ENCODE assay signal across 19 cellular contexts in genomic region chr5:151052834-151053233, GRCh38. TPM values are rescaled to one million over a fixed set of nuclear protein-coding genes. Genes with fewer than 3 reads are reported as not detected.
DNase-seq lines count a peak whose midpoint lies in the region; ATAC-seq and TF ChIP-seq lines count a peak whose summit lies in the region.
"Had no signal": no experiment of that assay in that cellular context is flagged by ENCODE, and none has a peak within 500 bp of the region (broad histone marks: within the 10 kb centered on the region; RNA-seq: fewer than 3 reads in every experiment).

No MANE protein-coding gene starts in this region.

- ATAC-seq in activated B cell treated with CpG ODN at 0.5 μM for 24 hours (ENCODE audit: low read depth), result no peak
- ATAC-seq: mucosa of descending colon had no signal

- peaks cover 16% of the 10 kb centered on the region for H3K4me1 Mint-ChIP-seq in T-helper 1 cell treated with Interleukin-12 subunit alpha and Interleukin-12 subunit beta and Interleukin-4 antibody, amounts not matched to agents 30 μg/mL and 1 μg/mL, for 36 hours (ENCODE audit: low read depth)
- peaks cover 60% of the 10 kb centered on the region for H3K4me1 Mint-ChIP-seq in CD14-positive monocyte
- H3K4me1 Mint-ChIP-seq in activated B cell treated with CpG ODN at 0.5 μM for 24 hours, result peaks cover 48% of the 10 kb centered on the region
- H3K4me1 Mint-ChIP-seq in nephron progenitor cell, result peaks cover 5% of the 10 kb centered on the region
- H3K4me1 Mint-ChIP-seq: activated naive CD4-positive, alpha-beta T cell treated with anti-CD3 and anti-CD28 coated beads, Interleukin-2, amount 50 U/mL, for 24 hours had no signal

- intact Hi-C loops in CD14-positive monocyte (cut with micrococcal nuclease) (loop anchor here (10.0 kb wide), 2 partner anchors 192 to 202 kb away; partner anchors contain the start of gene GM2A (in 1 of the 2)), activated B cell treated with CpG ODN at 0.5 μM for 24 hours (cut with micrococcal nuclease) (no loop called here)

- H3K27me3 Mint-ChIP-seq in T-helper 1 cell treated with Interleukin-12 subunit alpha and Interleukin-12 subunit beta and Interleukin-4 antibody, amounts not matched to agents 30 μg/mL and 1 μg/mL, for 36 hours (ENCODE audit: low read depth), result no peaks in the 10 kb centered on the region
- no peaks in the 10 kb centered on the region for H3K27me3 Mint-ChIP-seq in CD14-positive monocyte (ENCODE audit: low read depth in 3 of 3)
- no peaks in the 10 kb centered on the region for H3K27me3 Mint-ChIP-seq in activated B cell treated with CpG ODN at 0.5 μM for 24 hours
- H3K27me3 Mint-ChIP-seq in nephron progenitor cell (ENCODE audit: low read depth, poor library complexity), result peaks cover 7% of the 10 kb centered on the region
- H3K27me3 Mint-ChIP-seq: activated naive CD4-positive, alpha-beta T cell treated with anti-CD3 and anti-CD28 coated beads, Interleukin-2, amount 50 U/mL, for 24 hours had no signal

- DNase-seq in T-helper 1 cell (no peak), CD14-positive monocyte (ENCODE audit: low spot score) (no peak), activated B cell treated with CpG ODN at 0.5 μM for 24 hours (no peak), nephron progenitor cell (no peak), cerebellar nuclear complex (lab: John Stamatoyannopoulos, UW) (no peak), RKO (ENCODE audit: low spot score) (no peak), NCI-H187 (lab: John Stamatoyannopoulos, UW) (no peak)
- DNase-seq: 8988T; activated CD4-positive, alpha-beta T cell treated with anti-CD3 and anti-CD28 coated beads, Interleukin-2, amount 50 U/mL, for 1 hour; AML-193; HCEC 1CT; left lung; NCI-H524; stimulated activated CD4-positive, alpha-beta T cell treated with anti-CD3 and anti-CD28 coated beads, Interleukin-4, amount 100 ng/mL, for 4 hours; SW 1271; upper lobe of right lung had no signal

- no peak overlapping the region for H3K4me3 Mint-ChIP-seq in T-helper 1 cell treated with Interleukin-12 subunit alpha and Interleukin-12 subunit beta and Interleukin-4 antibody, amounts not matched to agents 30 μg/mL and 1 μg/mL, for 36 hours
- H3K4me3 Mint-ChIP-seq in CD14-positive monocyte, result no peak overlapping the region
- H3K4me3 Mint-ChIP-seq in activated B cell treated with CpG ODN at 0.5 μM for 24 hours, result no peak overlapping the region
- H3K4me3 Mint-ChIP-seq in nephron progenitor cell, result no peak overlapping the region
- H3K4me3 Mint-ChIP-seq: activated naive CD4-positive, alpha-beta T cell treated with anti-CD3 and anti-CD28 coated beads, Interleukin-2, amount 50 U/mL, for 24 hours had no signal

- CTCF ChIA-PET in activated B cell treated with CpG ODN at 0.5 μM for 24 hours (lab: Charles Lee), result interaction anchor here (1.3 to 16.2 kb wide), 18 partner anchors 11 to 205 kb away, joined by 4 to 625 read pairs (median 10); partner anchors contain the start of gene TNIP1

- peaks cover 51% of the 10 kb centered on the region for H3K36me3 Mint-ChIP-seq in T-helper 1 cell treated with Interleukin-12 subunit alpha and Interleukin-12 subunit beta and Interleukin-4 antibody, amounts not matched to agents 30 μg/mL and 1 μg/mL, for 36 hours (ENCODE audit: low read depth)
- H3K36me3 Mint-ChIP-seq in CD14-positive monocyte (peaks cover 81 to 96% of the 10 kb centered on the region in 2 donors), activated B cell treated with CpG ODN at 0.5 μM for 24 hours (ENCODE audit: low read depth) (peaks cover 96% of the 10 kb centered on the region), nephron progenitor cell (ENCODE audit: low read depth) (peaks cover 36% of the 10 kb centered on the region)

- POLR2A ChIA-PET in activated B cell treated with CpG ODN at 0.5 μM for 24 hours (lab: Charles Lee), result interaction anchor here (0.7 to 4.9 kb wide), 14 partner anchors 8 to 105 kb away, joined by 3 to 44 read pairs (median 6); partner anchors contain the start of genes ANXA6 and TNIP1

- H3K27ac Mint-ChIP-seq in T-helper 1 cell treated with Interleukin-12 subunit alpha and Interleukin-12 subunit beta and Interleukin-4 antibody, amounts not matched to agents 30 μg/mL and 1 μg/mL, for 36 hours, result peak overlapping the region; percentile 66
- H3K27ac Mint-ChIP-seq in CD14-positive monocyte, result peak overlapping the region; percentile 70 to 88 (median 85)
- peak overlapping the region; percentile 73 for H3K27ac Mint-ChIP-seq in activated B cell treated with CpG ODN at 0.5 μM for 24 hours
- H3K27ac Mint-ChIP-seq in nephron progenitor cell, result peak overlapping the region; percentile 79

- no peaks in the 10 kb centered on the region for H3K9me3 Mint-ChIP-seq in T-helper 1 cell treated with Interleukin-12 subunit alpha and Interleukin-12 subunit beta and Interleukin-4 antibody, amounts not matched to agents 30 μg/mL and 1 μg/mL, for 36 hours
- H3K9me3 Mint-ChIP-seq in CD14-positive monocyte, result no peaks in the 10 kb centered on the region
- no peaks in the 10 kb centered on the region for H3K9me3 Mint-ChIP-seq in activated B cell treated with CpG ODN at 0.5 μM for 24 hours
- H3K9me3 Mint-ChIP-seq in nephron progenitor cell, result no peaks in the 10 kb centered on the region
- H3K9me3 Mint-ChIP-seq: activated naive CD4-positive, alpha-beta T cell treated with anti-CD3 and anti-CD28 coated beads, Interleukin-2, amount 50 U/mL, for 24 hours had no signal

- TF ChIP-seq CTCF in CD14-positive monocyte (IDR thresholded peaks at IDR 0.05), result no peak
- no peak for TF ChIP-seq CTCF in activated B cell treated with CpG ODN at 0.5 μM for 24 hours (IDR thresholded peaks at IDR 0.05)
- TF ChIP-seq CTCF in nephron progenitor cell (IDR thresholded peaks at IDR 0.05), result no peak

RNA-seq across cellular contexts. Expression of gene TNIP1, which starts 28.0 kb away (rescaled TPM):
- 10 to 100 TPM; 30.8 to 46.4 TPM for polyA plus RNA-seq in CD14-positive monocyte
- total RNA-seq in activated B cell treated with CpG ODN at 0.5 μM for 24 hours, result 506 and 512 TPM in 2 replicates

RNA-seq across cellular contexts. Expression of gene GPX3, which starts 32.4 kb away (rescaled TPM):
- polyA plus RNA-seq in CD14-positive monocyte, result 1 to 10 TPM; 3.5 to 3.8 TPM
- total RNA-seq in activated B cell treated with CpG ODN at 0.5 μM for 24 hours, result 0.18 and 0.76 TPM in 2 replicates
